In genomic region chr12:113818833-113819232, GRCh38 we compare ENCODE assay signal across 12 cellular contexts.
DNase-seq lines count a peak whose midpoint lies in the region; FAIRE-seq and TF ChIP-seq lines count a peak whose summit lies in the region.
"Had no signal": no experiment of that assay in that cellular context is flagged by ENCODE, and none has a peak within 500 bp of the region (broad histone marks: within the 10 kb centered on the region; RNA-seq: fewer than 3 reads in every experiment).

No MANE protein-coding gene starts in this region.

- H3K4me3 ChIP-seq in AG04450 (ENCODE audit: low read depth, low read length) (no peak overlapping the region), iPS DF 6.9 (ENCODE audit: low read length) (no peak overlapping the region)
- H3K4me3 ChIP-seq: SJSA1 had no signal

- POLR2A ChIA-PET in AG04450 (lab: Yijun Ruan, JAX) = no interaction called here

- no peak for TF ChIP-seq POLR2A in H54 (IDR thresholded peaks at IDR 0.05; ENCODE audit: low read depth, low read length)

- CTCF ChIA-PET in AG04450 (lab: Charles Lee) = interaction anchor here (0.9 kb wide), 1 partner anchor 19 kb away, joined by 3 read pairs; no protein-coding TSS in a partner anchor

- H3K27me3 ChIP-seq in AG04450 (ENCODE audit: control insufficient read depth, insufficient read depth, low read length) = no peaks in the 10 kb centered on the region
- no peaks in the 10 kb centered on the region for H3K27me3 ChIP-seq in iPS DF 6.9 (ENCODE audit: control insufficient read depth, insufficient read depth, low read length)
- H3K27me3 ChIP-seq: SJSA1 had no signal

- no peak overlapping the region for H3K27ac ChIP-seq in AG04450 (ENCODE audit: low read depth, low read length)
- no peak overlapping the region for H3K27ac ChIP-seq in VCaP
- H3K27ac ChIP-seq in iPS DF 6.9 (ENCODE audit: low read length) = no peak overlapping the region
- H3K27ac ChIP-seq: SJSA1 had no signal

- TF ChIP-seq CTCF in AG04450 (IDR thresholded peaks at IDR 0.05; ENCODE audit: low read depth, low read length) (peak; percentile 38; the same call in 1 of the 2 replicates), VCaP (conservative IDR thresholded peaks at IDR 0.05) (peak; percentile 50)

- H3K4me1 ChIP-seq in iPS DF 6.9 (ENCODE audit: control insufficient read depth, insufficient read depth, low read length) = no peaks in the 10 kb centered on the region
- H3K4me1 ChIP-seq: SJSA1 had no signal

- no peak for FAIRE-seq in H54 (lab: Jason Lieb, UNC)
- FAIRE-seq: astrocyte had no signal

- no peaks in the 10 kb centered on the region for H3K36me3 ChIP-seq in iPS DF 6.9 (ENCODE audit: control insufficient read depth, insufficient read depth, low read length)
- H3K36me3 ChIP-seq: SJSA1 had no signal

- no CpG with 5 or more reads among the region's 10 CpGs for WGBS in iPS DF 6.9 (ENCODE audit: insufficient coverage, insufficient read length)

- no peaks in the 10 kb centered on the region for H3K9me3 ChIP-seq in AG04450 (ENCODE audit: control insufficient read depth, insufficient read depth, low read length)
- H3K9me3 ChIP-seq in iPS DF 6.9 (ENCODE audit: control insufficient read depth, insufficient read depth, low read length) = no peaks in the 10 kb centered on the region
- H3K9me3 ChIP-seq: SJSA1 had no signal

- no peak for DNase-seq in AG04450 (ENCODE audit: low read depth, low spot score)
- DNase-seq in H54 (ENCODE audit: insufficient read length, low spot score) = peak; percentile 33
- DNase-seq in iPS DF 6.9 (ENCODE audit: low read depth, low spot score) = peak; percentile 29
- no peak for DNase-seq in effector CD4-positive, alpha-beta T cell
- no peak for DNase-seq in DMS153 (lab: John Stamatoyannopoulos, UW)
- DNase-seq in activated effector memory CD4-positive, alpha-beta T cell treated with Interleukin-2 at 50 U/mL for 16 hours = no peak
- DNase-seq in DMS79 treated with DMSO at 0.1 percent for 48 hours (lab: John Stamatoyannopoulos, UW) = no peak
- DNase-seq: activated CD8-positive, alpha-beta T cell treated with anti-CD3 and anti-CD28 coated beads for 36 hours; CD4-positive, alpha-beta T cell had no signal

Comparison
In these comparisons a context has a peak if more than half of its experiments do, and no peak if none do; other contexts are left out.
1. DNase-seq: peak in H54 (single experiment) and iPS DF 6.9 (single experiment); none in AG04450 (single experiment), effector CD4-positive, alpha-beta T cell (single experiment), DMS153 (single experiment), activated effector memory CD4-positive, alpha-beta T cell treated with Interleukin-2 at 50 U/mL for 16 hours (single experiment) and DMS79 treated with DMSO at 0.1 percent for 48 hours (single experiment).